In genomic region chr7:29588212-29588611, GRCh38 we compare ENCODE assay signal across 1 cellular context.
TF ChIP-seq lines count a peak whose summit lies in the region.

No MANE protein-coding gene starts in this region.

TF ChIP-seq in K562, 482 proteins besides CTCF, POLR2A, EP300 and RAD21 (continued from another document):
- TF ChIP-seq, protein P1, sequence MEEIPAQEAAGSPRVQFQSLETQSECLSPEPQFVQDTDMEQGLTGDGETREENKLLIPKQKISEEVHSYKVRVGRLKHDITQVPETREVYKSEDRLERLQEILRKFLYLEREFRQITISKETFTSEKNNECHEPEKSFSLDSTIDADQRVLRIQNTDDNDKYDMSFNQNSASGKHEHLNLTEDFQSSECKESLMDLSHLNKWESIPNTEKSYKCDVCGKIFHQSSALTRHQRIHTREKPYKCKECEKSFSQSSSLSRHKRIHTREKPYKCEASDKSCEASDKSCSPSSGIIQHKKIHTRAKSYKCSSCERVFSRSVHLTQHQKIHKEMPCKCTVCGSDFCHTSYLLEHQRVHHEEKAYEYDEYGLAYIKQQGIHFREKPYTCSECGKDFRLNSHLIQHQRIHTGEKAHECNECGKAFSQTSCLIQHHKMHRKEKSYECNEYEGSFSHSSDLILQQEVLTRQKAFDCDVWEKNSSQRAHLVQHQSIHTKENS (CRISPR knock-in tag; IDR thresholded peaks at IDR 0.05): no peak
- TF ChIP-seq, protein P2, sequence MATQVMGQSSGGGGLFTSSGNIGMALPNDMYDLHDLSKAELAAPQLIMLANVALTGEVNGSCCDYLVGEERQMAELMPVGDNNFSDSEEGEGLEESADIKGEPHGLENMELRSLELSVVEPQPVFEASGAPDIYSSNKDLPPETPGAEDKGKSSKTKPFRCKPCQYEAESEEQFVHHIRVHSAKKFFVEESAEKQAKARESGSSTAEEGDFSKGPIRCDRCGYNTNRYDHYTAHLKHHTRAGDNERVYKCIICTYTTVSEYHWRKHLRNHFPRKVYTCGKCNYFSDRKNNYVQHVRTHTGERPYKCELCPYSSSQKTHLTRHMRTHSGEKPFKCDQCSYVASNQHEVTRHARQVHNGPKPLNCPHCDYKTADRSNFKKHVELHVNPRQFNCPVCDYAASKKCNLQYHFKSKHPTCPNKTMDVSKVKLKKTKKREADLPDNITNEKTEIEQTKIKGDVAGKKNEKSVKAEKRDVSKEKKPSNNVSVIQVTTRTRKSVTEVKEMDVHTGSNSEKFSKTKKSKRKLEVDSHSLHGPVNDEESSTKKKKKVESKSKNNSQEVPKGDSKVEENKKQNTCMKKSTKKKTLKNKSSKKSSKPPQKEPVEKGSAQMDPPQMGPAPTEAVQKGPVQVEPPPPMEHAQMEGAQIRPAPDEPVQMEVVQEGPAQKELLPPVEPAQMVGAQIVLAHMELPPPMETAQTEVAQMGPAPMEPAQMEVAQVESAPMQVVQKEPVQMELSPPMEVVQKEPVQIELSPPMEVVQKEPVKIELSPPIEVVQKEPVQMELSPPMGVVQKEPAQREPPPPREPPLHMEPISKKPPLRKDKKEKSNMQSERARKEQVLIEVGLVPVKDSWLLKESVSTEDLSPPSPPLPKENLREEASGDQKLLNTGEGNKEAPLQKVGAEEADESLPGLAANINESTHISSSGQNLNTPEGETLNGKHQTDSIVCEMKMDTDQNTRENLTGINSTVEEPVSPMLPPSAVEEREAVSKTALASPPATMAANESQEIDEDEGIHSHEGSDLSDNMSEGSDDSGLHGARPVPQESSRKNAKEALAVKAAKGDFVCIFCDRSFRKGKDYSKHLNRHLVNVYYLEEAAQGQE (CRISPR knock-in tag; IDR thresholded peaks at IDR 0.05; ENCODE audit: low read depth): no peak
- TF ChIP-seq, protein P3, sequence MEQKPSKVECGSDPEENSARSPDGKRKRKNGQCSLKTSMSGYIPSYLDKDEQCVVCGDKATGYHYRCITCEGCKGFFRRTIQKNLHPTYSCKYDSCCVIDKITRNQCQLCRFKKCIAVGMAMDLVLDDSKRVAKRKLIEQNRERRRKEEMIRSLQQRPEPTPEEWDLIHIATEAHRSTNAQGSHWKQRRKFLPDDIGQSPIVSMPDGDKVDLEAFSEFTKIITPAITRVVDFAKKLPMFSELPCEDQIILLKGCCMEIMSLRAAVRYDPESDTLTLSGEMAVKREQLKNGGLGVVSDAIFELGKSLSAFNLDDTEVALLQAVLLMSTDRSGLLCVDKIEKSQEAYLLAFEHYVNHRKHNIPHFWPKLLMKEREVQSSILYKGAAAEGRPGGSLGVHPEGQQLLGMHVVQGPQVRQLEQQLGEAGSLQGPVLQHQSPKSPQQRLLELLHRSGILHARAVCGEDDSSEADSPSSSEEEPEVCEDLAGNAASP (IDR thresholded peaks at IDR 0.05): no peak
- no peak for TF ChIP-seq SREBF1 (IDR thresholded peaks at IDR 0.05; ENCODE audit: borderline replicate concordance, low read depth, low read length)
- TF ChIP-seq, protein P4, sequence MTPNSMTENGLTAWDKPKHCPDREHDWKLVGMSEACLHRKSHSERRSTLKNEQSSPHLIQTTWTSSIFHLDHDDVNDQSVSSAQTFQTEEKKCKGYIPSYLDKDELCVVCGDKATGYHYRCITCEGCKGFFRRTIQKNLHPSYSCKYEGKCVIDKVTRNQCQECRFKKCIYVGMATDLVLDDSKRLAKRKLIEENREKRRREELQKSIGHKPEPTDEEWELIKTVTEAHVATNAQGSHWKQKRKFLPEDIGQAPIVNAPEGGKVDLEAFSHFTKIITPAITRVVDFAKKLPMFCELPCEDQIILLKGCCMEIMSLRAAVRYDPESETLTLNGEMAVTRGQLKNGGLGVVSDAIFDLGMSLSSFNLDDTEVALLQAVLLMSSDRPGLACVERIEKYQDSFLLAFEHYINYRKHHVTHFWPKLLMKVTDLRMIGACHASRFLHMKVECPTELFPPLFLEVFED (CRISPR knock-in tag; conservative IDR thresholded peaks at IDR 0.05): no peak
- TF ChIP-seq ZBTB8A (IDR thresholded peaks at IDR 0.05; ENCODE audit: partially characterized antibody): no peak
- no peak for TF ChIP-seq ZNF395 (CRISPR knock-in tag; IDR thresholded peaks at IDR 0.05)
- no peak for TF ChIP-seq PCBP1 (IDR thresholded peaks at IDR 0.05; ENCODE audit: low read depth, low read length, poor library complexity, severe bottlenecking)
- TF ChIP-seq, protein P5, sequence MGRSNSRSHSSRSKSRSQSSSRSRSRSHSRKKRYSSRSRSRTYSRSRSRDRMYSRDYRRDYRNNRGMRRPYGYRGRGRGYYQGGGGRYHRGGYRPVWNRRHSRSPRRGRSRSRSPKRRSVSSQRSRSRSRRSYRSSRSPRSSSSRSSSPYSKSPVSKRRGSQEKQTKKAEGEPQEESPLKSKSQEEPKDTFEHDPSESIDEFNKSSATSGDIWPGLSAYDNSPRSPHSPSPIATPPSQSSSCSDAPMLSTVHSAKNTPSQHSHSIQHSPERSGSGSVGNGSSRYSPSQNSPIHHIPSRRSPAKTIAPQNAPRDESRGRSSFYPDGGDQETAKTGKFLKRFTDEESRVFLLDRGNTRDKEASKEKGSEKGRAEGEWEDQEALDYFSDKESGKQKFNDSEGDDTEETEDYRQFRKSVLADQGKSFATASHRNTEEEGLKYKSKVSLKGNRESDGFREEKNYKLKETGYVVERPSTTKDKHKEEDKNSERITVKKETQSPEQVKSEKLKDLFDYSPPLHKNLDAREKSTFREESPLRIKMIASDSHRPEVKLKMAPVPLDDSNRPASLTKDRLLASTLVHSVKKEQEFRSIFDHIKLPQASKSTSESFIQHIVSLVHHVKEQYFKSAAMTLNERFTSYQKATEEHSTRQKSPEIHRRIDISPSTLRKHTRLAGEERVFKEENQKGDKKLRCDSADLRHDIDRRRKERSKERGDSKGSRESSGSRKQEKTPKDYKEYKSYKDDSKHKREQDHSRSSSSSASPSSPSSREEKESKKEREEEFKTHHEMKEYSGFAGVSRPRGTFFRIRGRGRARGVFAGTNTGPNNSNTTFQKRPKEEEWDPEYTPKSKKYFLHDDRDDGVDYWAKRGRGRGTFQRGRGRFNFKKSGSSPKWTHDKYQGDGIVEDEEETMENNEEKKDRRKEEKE (IDR thresholded peaks at IDR 0.05; ENCODE audit: borderline replicate concordance in 1 of 2, control insufficient read depth in 1 of 2, low read depth in 2 of 2, low read length in 1 of 2): no peak
- TF ChIP-seq KLF6 (CRISPR knock-in tag; IDR thresholded peaks at IDR 0.05; ENCODE audit: borderline replicate concordance): no peak
- TF ChIP-seq ETV1 (tag; conservative IDR thresholded peaks at IDR 0.05; ENCODE audit: low read depth): no peak
- no peak for TF ChIP-seq ZMIZ1 (IDR thresholded peaks at IDR 0.05; ENCODE audit: low read depth in 2 of 2, low read length in 2 of 2)
- no peak for TF ChIP-seq HDAC8 (tag; IDR thresholded peaks at IDR 0.05)
- no peak for TF ChIP-seq IFI16 (CRISPR knock-in tag; IDR thresholded peaks at IDR 0.05)
- no peak for TF ChIP-seq SP2 (IDR thresholded peaks at IDR 0.05; ENCODE audit: extremely low read depth, low read depth, low read length, poor library complexity, severe bottlenecking)
- no peak for TF ChIP-seq ZNF398 (CRISPR knock-in tag; IDR thresholded peaks at IDR 0.05)
- no peak for TF ChIP-seq E2F6 (IDR thresholded peaks at IDR 0.05; ENCODE audit: borderline replicate concordance in 1 of 2, extremely low read depth in 1 of 2, insufficient read depth in 1 of 2, insufficient read length in 1 of 2, low read depth in 1 of 2, low read length in 1 of 2, poor library complexity in 1 of 2, severe bottlenecking in 1 of 2)
